7 cellular contexts compared by ENCODE assay signal in genomic region chr6:6725120-6725833, GRCh38.
DNase-seq lines count a peak whose midpoint lies in the region; ATAC-seq and TF ChIP-seq lines count a peak whose summit lies in the region.

No MANE protein-coding gene starts in this region.

- H3K4me2 ChIP-seq in mammary epithelial cell (ENCODE audit: insufficient read depth, low read depth, low read length) = peak overlapping the region; percentile 84

- no peaks in the 10 kb centered on the region for H3K36me3 Mint-ChIP-seq in immature natural killer cell

- no peak for TF ChIP-seq CTCF in mammary epithelial cell (conservative IDR thresholded peaks at IDR 0.05 in 1 of 2, IDR thresholded peaks at IDR 0.05 in 1 of 2; ENCODE audit: extremely low read depth in 1 of 2, insufficient read depth in 1 of 2, low read depth in 1 of 2, low read length in 2 of 2)
- no peak for TF ChIP-seq CTCF in left lung (IDR thresholded peaks at IDR 0.05)

- no TSS peak for BruUV-seq in mammary epithelial cell (replicated peaks; lab: Mats Ljungman, UMichigan)

- ATAC-seq in left lung = peak; percentile 0

- WGBS in mammary epithelial cell (ENCODE audit: low coverage, missing lambda C conversion rate) = 80% methylated on average over 13 of the region's 20 CpGs

- H3K9ac ChIP-seq in mammary epithelial cell (ENCODE audit: insufficient read depth, low read length) = no peak overlapping the region

- no peak overlapping the region for H3K27ac Mint-ChIP-seq in immature natural killer cell

- intact Hi-C loops in mammary epithelial cell (cut with micrococcal nuclease) = loop anchor here (2.0 to 10.0 kb wide), 2 partner anchors 384 to 670 kb away; no protein-coding TSS in a partner anchor
- intact Hi-C loops in left lung (cut with DNase I) = no loop called here

- H3K36me3 ChIP-seq in mammary epithelial cell (ENCODE audit: insufficient read depth, low read length) = no peaks in the 10 kb centered on the region
- no peaks in the 10 kb centered on the region for H3K36me3 ChIP-seq in left lung

- in situ Hi-C loops in KBM-7 (cut with MboI; ENCODE audit: low pct_unique_long_range_greater_than_20kb, low sequenced_read_pairs) (no loop called here), mammary epithelial cell (cut with MboI; ENCODE audit: low sequenced_read_pairs in 2 of 2) (loop anchor here (5.0 to 10.0 kb wide), 2 partner anchors 510 to 512 kb away; no protein-coding TSS in a partner anchor)

- CTCF ChIA-PET in mammary epithelial cell (lab: Charles Lee; ENCODE audit: low non-redundant PET) = interaction anchor here (0.7 kb wide), 1 partner anchor 29 kb away, joined by 5 read pairs; no protein-coding TSS in a partner anchor

- peaks cover 1 to 7% (median 3%) of the 10 kb centered on the region in 3 donors for H3K27me3 Mint-ChIP-seq in immature natural killer cell (ENCODE audit: low read depth in 3 of 3)

- peak overlapping the region; percentile 92 for H2AFZ ChIP-seq in mammary epithelial cell (ENCODE audit: low read depth, low read length)

- dilution Hi-C loops in mammary epithelial cell (cut with HindIII; ENCODE audit: low sequenced_read_pairs) = no loop called here

- peaks cover 13% of the 10 kb centered on the region for H3K4me1 ChIP-seq in mammary epithelial cell (ENCODE audit: insufficient read depth, low read length)
- peaks cover 21 to 46% of the 10 kb centered on the region in 2 donors for H3K4me1 ChIP-seq in left lung

- peak overlapping the region in 1 of 5 donors; percentile 49 for H3K4me3 Mint-ChIP-seq in immature natural killer cell

- peaks cover 3 to 12% of the 10 kb centered on the region in 2 donors for H3K4me1 Mint-ChIP-seq in immature natural killer cell

- H3K27me3 ChIP-seq in mammary epithelial cell (ENCODE audit: insufficient read depth, low read length) = no peaks in the 10 kb centered on the region
- H3K27me3 ChIP-seq in left lung = no peaks in the 10 kb centered on the region

- H3K79me2 ChIP-seq in mammary epithelial cell (ENCODE audit: insufficient read depth, low read length) = no peaks in the 10 kb centered on the region

- no peaks in the 10 kb centered on the region for H3K9me3 Mint-ChIP-seq in immature natural killer cell

- no peaks in the 10 kb centered on the region for H4K20me1 ChIP-seq in mammary epithelial cell (ENCODE audit: insufficient read depth, low read length)

- H3K27ac ChIP-seq in mammary epithelial cell (ENCODE audit: insufficient read depth, low read depth, low read length) = no peak overlapping the region
- H3K27ac ChIP-seq in left lung = peak overlapping the region; percentile 90 to 94
- peak overlapping the region; percentile 67 for H3K27ac ChIP-seq in temporal lobe (ENCODE audit: low read depth, low read length)

- no peaks in the 10 kb centered on the region for H3K9me3 ChIP-seq in mammary epithelial cell (replicated peaks; ENCODE audit: insufficient read depth, low read length)
- H3K9me3 ChIP-seq in left lung = no peaks in the 10 kb centered on the region

- DNase-seq in KBM-7 = peak; percentile 72
- no peak for DNase-seq in mammary epithelial cell
- DNase-seq in left lung = no peak
- no peak for DNase-seq in activated CD8-positive, alpha-beta memory T cell treated with anti-CD3 and anti-CD28 coated beads, Interleukin-2, amount 50 U/mL, for 48 hours
- no peak for DNase-seq in immature natural killer cell
- DNase-seq in NCI-H1436 (lab: John Stamatoyannopoulos, UW) = no peak

- H3K4me3 ChIP-seq in mammary epithelial cell (replicated peaks in 1 of 3; ENCODE audit: insufficient read depth in 1 of 3, low read depth in 2 of 3, low read length in 3 of 3) (peak overlapping the region in 2 of 3 experiments; percentile 34 to 47), left lung (peak overlapping the region in 1 of 2 donors; percentile 23)
